ENCODE assay signal across 24 cellular contexts in genomic region chr6:67450641-67451040, GRCh38.
DNase-seq lines count a peak whose midpoint lies in the region; ATAC-seq and TF ChIP-seq lines count a peak whose summit lies in the region.
"Had no signal": no experiment of that assay in that cellular context is flagged by ENCODE, and none has a peak within 500 bp of the region (broad histone marks: within the 10 kb centered on the region; RNA-seq: fewer than 3 reads in every experiment).

No MANE protein-coding gene starts in this region.

- H2AFZ ChIP-seq in SU-DHL-6 (ENCODE audit: low read depth, low read length, severe bottlenecking) = no peak overlapping the region

- intact Hi-C loops in spleen (cut with DNase I; ENCODE audit: low total_unique reads) (no loop called here), right lobe of liver (cut with DNase I) (no loop called here)

- peak overlapping the region; percentile 46 for H3K4me2 ChIP-seq in SU-DHL-6 (ENCODE audit: low read depth, low read length, poor library complexity, severe bottlenecking)

- H3K36me3 ChIP-seq in SU-DHL-6 (ENCODE audit: low read length) (no peaks in the 10 kb centered on the region; the same call in 1 of the 2 replicates), endodermal cell (ENCODE audit: control insufficient read depth, insufficient read depth, low read length) (no peaks in the 10 kb centered on the region), spleen (no peaks in the 10 kb centered on the region), right lobe of liver (no peaks in the 10 kb centered on the region)
- H3K36me3 ChIP-seq: WERI-Rb-1 had no signal

- H3K9me3 Mint-ChIP-seq in endodermal cell = no peaks in the 10 kb centered on the region

- no peaks in the 10 kb centered on the region for H3K4me1 ChIP-seq in endodermal cell (ENCODE audit: control insufficient read depth, insufficient read depth, low read length)
- H3K4me1 ChIP-seq in spleen = no peaks in the 10 kb centered on the region
- no peaks in the 10 kb centered on the region for H3K4me1 ChIP-seq in right lobe of liver

- no peak overlapping the region for H3K4me3 Mint-ChIP-seq in endodermal cell
- H3K4me3 Mint-ChIP-seq: activated CD4-positive, alpha-beta memory T cell treated with anti-CD3 and anti-CD28 coated beads for 36 hours; activated naive CD4-positive, alpha-beta T cell treated with anti-CD3 and anti-CD28 coated beads for 36 hours; CD4-positive, CD25-positive, alpha-beta regulatory T cell; natural killer cell treated with Interleukin-12 subunit alpha and Interleukin-12 subunit beta and Interleukin-15 and Interleukin-18, amount 100 ng/mL, for 72 hours; stimulated activated naive CD8-positive, alpha-beta T cell treated with anti-CD3 and anti-CD28 coated beads, Interleukin-15, Interleukin-2, amounts not matched to agents 100 ng/mL and 50 ng/mL, for 24 hours had no signal

- H3K36me3 Mint-ChIP-seq in endodermal cell (ENCODE audit: low read depth) = no peaks in the 10 kb centered on the region
- H3K36me3 Mint-ChIP-seq: activated CD4-positive, alpha-beta memory T cell treated with anti-CD3 and anti-CD28 coated beads for 36 hours; CD4-positive, CD25-positive, alpha-beta regulatory T cell had no signal

- TF ChIP-seq CTCF in SU-DHL-6 (IDR thresholded peaks at IDR 0.05; ENCODE audit: insufficient read depth, low read length, poor library complexity, severe bottlenecking) (no peak), endodermal cell (conservative IDR thresholded peaks at IDR 0.05) (no peak), spleen (IDR thresholded peaks at IDR 0.05 in 8 of 11, conservative IDR thresholded peaks at IDR 0.05 in 3 of 11) (no peak), right lobe of liver (IDR thresholded peaks at IDR 0.05) (no peak)

- no peaks in the 10 kb centered on the region for H3F3A ChIP-seq in SU-DHL-6 (ENCODE audit: insufficient read depth)

- 91 to 92% methylated on average over 4 of the region's 4 CpGs for WGBS in endodermal cell (ENCODE audit: insufficient coverage in 1 of 2, insufficient read length in 1 of 2), 2 experiments
- 63 to 73% (median 69%) methylated on average over 4 of the region's 4 CpGs for WGBS in spleen, 5 donors
- WGBS in right lobe of liver (ENCODE audit: insufficient coverage, low coverage, low lambda C conversion rate, missing lambda C conversion rate) = 38% methylated on average over 4 of the region's 4 CpGs

- TF ChIP-seq POLR2A in spleen (IDR thresholded peaks at IDR 0.05) = no peak
- TF ChIP-seq POLR2A in right lobe of liver (IDR thresholded peaks at IDR 0.05) = no peak

- H3K79me2 ChIP-seq in SU-DHL-6 (ENCODE audit: insufficient read depth, low read length) = no peaks in the 10 kb centered on the region

- H3K27ac Mint-ChIP-seq in endodermal cell = no peak overlapping the region
- H3K27ac Mint-ChIP-seq: activated CD4-positive, alpha-beta memory T cell treated with anti-CD3 and anti-CD28 coated beads for 36 hours; activated naive CD4-positive, alpha-beta T cell treated with anti-CD3 and anti-CD28 coated beads for 36 hours; CD4-positive, CD25-positive, alpha-beta regulatory T cell; natural killer cell treated with Interleukin-12 subunit alpha and Interleukin-12 subunit beta and Interleukin-15 and Interleukin-18, amount 100 ng/mL, for 72 hours; stimulated activated naive CD8-positive, alpha-beta T cell treated with anti-CD3 and anti-CD28 coated beads, Interleukin-15, Interleukin-2, amounts not matched to agents 100 ng/mL and 50 ng/mL, for 24 hours had no signal

- H4K20me1 ChIP-seq in SU-DHL-6 (ENCODE audit: low read depth, low read length) = no peaks in the 10 kb centered on the region

- H3K4me3 ChIP-seq in SU-DHL-6 (ENCODE audit: insufficient read depth, low read length, poor library complexity, severe bottlenecking) (no peak overlapping the region), endodermal cell (ENCODE audit: low read length) (no peak overlapping the region), spleen (no peak overlapping the region), right lobe of liver (no peak overlapping the region)

- H3K9ac ChIP-seq in SU-DHL-6 (ENCODE audit: low read length) = no peak overlapping the region
- H3K9ac ChIP-seq in endodermal cell (ENCODE audit: extremely low read depth, low read length, poor library complexity, severe bottlenecking) = no peak overlapping the region

- H3K27me3 ChIP-seq in SU-DHL-6 (ENCODE audit: low read length) (no peaks in the 10 kb centered on the region), endodermal cell (ENCODE audit: control insufficient read depth, insufficient read depth, low read length, poor library complexity, severe bottlenecking) (no peaks in the 10 kb centered on the region), spleen (replicated peaks in 1 of 7) (no peaks in the 10 kb centered on the region), right lobe of liver (no peaks in the 10 kb centered on the region)

- ATAC-seq in GM19035 (IDR thresholded peaks at IDR 0.05; ENCODE audit: unreplicated experiment) (peak; percentile 70), HG02840 (IDR thresholded peaks at IDR 0.05; ENCODE audit: low FRiP score, unreplicated experiment) (peak; percentile 56), HG03432 (IDR thresholded peaks at IDR 0.05; ENCODE audit: unreplicated experiment) (peak; percentile 83), right lobe of liver (no peak)
- ATAC-seq: natural killer cell treated with Interleukin-12 subunit alpha and Interleukin-12 subunit beta and Interleukin-15 and Interleukin-18, amount 100 ng/mL, for 72 hours had no signal

- no peaks in the 10 kb centered on the region for H3K4me1 Mint-ChIP-seq in endodermal cell
- H3K4me1 Mint-ChIP-seq: CD4-positive, CD25-positive, alpha-beta regulatory T cell had no signal

- H3K27me3 Mint-ChIP-seq in endodermal cell (ENCODE audit: insufficient read depth) = no peaks in the 10 kb centered on the region
- H3K27me3 Mint-ChIP-seq: activated CD4-positive, alpha-beta memory T cell treated with anti-CD3 and anti-CD28 coated beads for 36 hours; CD4-positive, CD25-positive, alpha-beta regulatory T cell; natural killer cell treated with Interleukin-12 subunit alpha and Interleukin-12 subunit beta and Interleukin-15 and Interleukin-18, amount 100 ng/mL, for 72 hours; stimulated activated naive CD8-positive, alpha-beta T cell treated with anti-CD3 and anti-CD28 coated beads, Interleukin-15, Interleukin-2, amounts not matched to agents 100 ng/mL and 50 ng/mL, for 24 hours had no signal

- H3K9me2 ChIP-seq in SU-DHL-6 (replicated peaks; ENCODE audit: insufficient read depth, low read length) = no peaks in the 10 kb centered on the region

- H3K27ac ChIP-seq in SU-DHL-6 (ENCODE audit: low read depth, low read length) (peak overlapping the region; percentile 75), endodermal cell (ENCODE audit: low read depth, low read length) (no peak overlapping the region), spleen (no peak overlapping the region), right lobe of liver (no peak overlapping the region)
- H3K27ac ChIP-seq: WERI-Rb-1 had no signal

- DNase-seq in endodermal cell (no peak), NCI-H2107 treated with DMSO at 0.1 percent for 48 hours (lab: John Stamatoyannopoulos, UW; ENCODE audit: unreplicated experiment) (no peak), spleen (no peak), right lobe of liver (no peak)
- DNase-seq: activated CD4-positive, alpha-beta memory T cell treated with anti-CD3 and anti-CD28 coated beads for 36 hours; activated naive CD4-positive, alpha-beta T cell treated with anti-CD3 and anti-CD28 coated beads for 36 hours; activated T-cell treated with anti-CD3 and anti-CD28 coated beads, Interleukin-2, amount 50 U/mL, for 1 hour; anterior cingulate cortex; CD4-positive, CD25-positive, alpha-beta regulatory T cell; central memory CD4-positive, alpha-beta T cell; DMS153; GF-D8; NCI-H1694 treated with DMSO at 0.1 percent for 48 hours; NCI-H510A; SHP77 treated with DMSO at 0.1 percent for 48 hours; T-helper 2 cell; trophoblast cell; WERI-Rb-1 had no signal

- H3K9me3 ChIP-seq in SU-DHL-6 (ENCODE audit: insufficient read depth, low read length) (no peaks in the 10 kb centered on the region), endodermal cell (ENCODE audit: control insufficient read depth, low read length) (no peaks in the 10 kb centered on the region), spleen (peaks cover 0 to 5% (median 0%) of the 10 kb centered on the region in 8 donors), right lobe of liver (no peaks in the 10 kb centered on the region)

Comparison
In these comparisons a context has a peak if more than half of its experiments do, and no peak if none do; other contexts are left out.
1. ATAC-seq: peak in GM19035 (single experiment), HG02840 (single experiment) and HG03432 (single experiment); none in right lobe of liver (0 of 4).